Comparison of ENCODE assay signal across 1 cellular context in the genomic region with DNA sequence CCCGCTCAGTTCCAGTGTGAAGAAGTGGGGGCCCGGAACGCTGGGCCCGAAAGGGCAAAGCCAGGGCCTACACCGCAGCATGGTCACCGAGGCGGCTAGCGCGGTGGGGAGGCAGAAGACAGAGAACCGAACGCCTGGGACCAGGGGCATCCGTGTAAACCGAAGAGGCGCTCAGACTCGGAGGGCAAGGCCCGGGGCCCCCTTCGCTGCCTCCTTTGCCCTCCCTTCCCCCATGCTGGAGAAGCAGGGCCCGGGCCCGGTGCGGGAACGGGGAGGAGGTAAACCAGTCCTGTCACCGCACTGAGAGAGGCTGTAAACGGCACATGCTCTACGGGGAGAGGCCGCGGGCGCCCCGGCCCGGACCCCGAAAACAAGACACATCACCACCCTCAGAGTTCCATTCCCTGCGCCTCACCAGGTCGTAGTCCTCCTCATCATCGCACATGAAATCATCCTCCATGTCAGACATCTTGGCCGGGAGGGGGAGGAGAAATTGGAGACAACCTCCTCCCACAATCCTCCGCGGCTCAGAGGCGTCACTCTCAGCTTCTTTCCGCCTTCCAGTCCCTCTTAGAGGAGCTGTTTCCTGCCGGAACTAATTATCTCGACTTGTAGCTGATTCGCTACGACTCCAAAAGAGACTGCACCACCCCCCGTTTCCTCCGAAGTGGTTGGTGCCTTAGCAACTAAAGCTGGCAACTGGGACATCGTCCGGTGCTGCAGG.
TF ChIP-seq lines count a peak whose summit lies in the region.

A gene (minus strand): TSS at position 490 of the 724 bp plus-strand sequence. CDS start 21 bp downstream, at position 469.

TF ChIP-seq in HepG2, 621 proteins besides CTCF, POLR2A, EP300 and RAD21 (continued from another document and continues in another):
- TF ChIP-seq, protein P1, sequence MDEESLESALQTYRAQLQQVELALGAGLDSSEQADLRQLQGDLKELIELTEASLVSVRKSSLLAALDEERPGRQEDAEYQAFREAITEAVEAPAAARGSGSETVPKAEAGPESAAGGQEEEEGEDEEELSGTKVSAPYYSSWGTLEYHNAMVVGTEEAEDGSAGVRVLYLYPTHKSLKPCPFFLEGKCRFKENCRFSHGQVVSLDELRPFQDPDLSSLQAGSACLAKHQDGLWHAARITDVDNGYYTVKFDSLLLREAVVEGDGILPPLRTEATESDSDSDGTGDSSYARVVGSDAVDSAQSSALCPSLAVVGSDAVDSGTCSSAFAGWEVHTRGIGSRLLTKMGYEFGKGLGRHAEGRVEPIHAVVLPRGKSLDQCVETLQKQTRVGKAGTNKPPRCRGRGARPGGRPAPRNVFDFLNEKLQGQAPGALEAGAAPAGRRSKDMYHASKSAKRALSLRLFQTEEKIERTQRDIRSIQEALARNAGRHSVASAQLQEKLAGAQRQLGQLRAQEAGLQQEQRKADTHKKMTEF (CRISPR knock-in tag; IDR thresholded peaks at IDR 0.05): peak; percentile 91
- TF ChIP-seq ZNF614 (CRISPR knock-in tag; IDR thresholded peaks at IDR 0.05; ENCODE audit: borderline replicate concordance) (peak; percentile 95), ZNF558 (CRISPR knock-in tag; IDR thresholded peaks at IDR 0.05; ENCODE audit: borderline replicate concordance) (0 out of 2 replicates have a peak, but pooled peaks have one; percentile 14), ZFP1 (CRISPR knock-in tag; IDR thresholded peaks at IDR 0.05) (peak; percentile 87), ZNF569 (CRISPR knock-in tag; IDR thresholded peaks at IDR 0.05; ENCODE audit: borderline replicate concordance) (0 out of 2 replicates have a peak, but pooled peaks have one; percentile 56), ZNF383 (CRISPR knock-in tag; IDR thresholded peaks at IDR 0.05; ENCODE audit: borderline replicate concordance) (no peak), ZMYM4 (CRISPR knock-in tag; IDR thresholded peaks at IDR 0.05) (peak; percentile 97), EED (CRISPR knock-in tag; IDR thresholded peaks at IDR 0.05) (no peak), ZNF772 (CRISPR knock-in tag; IDR thresholded peaks at IDR 0.05) (peak; percentile 86), EHMT2 (IDR thresholded peaks at IDR 0.05; ENCODE audit: borderline replicate concordance, low read depth, low read length) (peak; percentile 84; the same call in 1 of the 2 replicates), CREM (IDR thresholded peaks at IDR 0.05) (peak; percentile 85), CREM (CRISPR knock-in tag; IDR thresholded peaks at IDR 0.05) (no peak), HHEX (CRISPR knock-in tag; IDR thresholded peaks at IDR 0.05) (0 out of 2 replicates have a peak, but pooled peaks have one; percentile 39), SPEN (CRISPR knock-in tag; IDR thresholded peaks at IDR 0.05; ENCODE audit: low read depth) (peak; percentile 91), ZNF441 (CRISPR knock-in tag; IDR thresholded peaks at IDR 0.05; ENCODE audit: borderline replicate concordance) (no peak; the same call in 1 of the 2 replicates), RFX3 (CRISPR knock-in tag; IDR thresholded peaks at IDR 0.05) (peak; percentile 77), DMAP1 (CRISPR knock-in tag; IDR thresholded peaks at IDR 0.05) (peak; percentile 83), KDM5B (CRISPR knock-in tag; IDR thresholded peaks at IDR 0.05; ENCODE audit: borderline replicate concordance) (peak; percentile 55; the same call in 1 of the 2 replicates), ARNTL (CRISPR knock-in tag; IDR thresholded peaks at IDR 0.05) (no peak), ZNF589 (CRISPR knock-in tag; conservative IDR thresholded peaks at IDR 0.05) (peak; percentile 35; the same call in 1 of the 2 replicates), ZNF761 (CRISPR knock-in tag; conservative IDR thresholded peaks at IDR 0.05) (no peak), ZNF501 (CRISPR knock-in tag; IDR thresholded peaks at IDR 0.05) (peak; percentile 91), SIX4 (CRISPR knock-in tag; IDR thresholded peaks at IDR 0.05) (peak; percentile 92), KLF15 (CRISPR knock-in tag; IDR thresholded peaks at IDR 0.05; ENCODE audit: borderline replicate concordance) (0 out of 2 replicates have a peak, but pooled peaks have one; percentile 62)
- TF ChIP-seq, protein P2, sequence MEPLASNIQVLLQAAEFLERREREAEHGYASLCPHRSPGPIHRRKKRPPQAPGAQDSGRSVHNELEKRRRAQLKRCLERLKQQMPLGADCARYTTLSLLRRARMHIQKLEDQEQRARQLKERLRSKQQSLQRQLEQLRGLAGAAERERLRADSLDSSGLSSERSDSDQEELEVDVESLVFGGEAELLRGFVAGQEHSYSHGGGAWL (CRISPR knock-in tag; IDR thresholded peaks at IDR 0.05): peak; percentile 48; the same call in 1 of the 2 replicates
- TF ChIP-seq, protein P3, sequence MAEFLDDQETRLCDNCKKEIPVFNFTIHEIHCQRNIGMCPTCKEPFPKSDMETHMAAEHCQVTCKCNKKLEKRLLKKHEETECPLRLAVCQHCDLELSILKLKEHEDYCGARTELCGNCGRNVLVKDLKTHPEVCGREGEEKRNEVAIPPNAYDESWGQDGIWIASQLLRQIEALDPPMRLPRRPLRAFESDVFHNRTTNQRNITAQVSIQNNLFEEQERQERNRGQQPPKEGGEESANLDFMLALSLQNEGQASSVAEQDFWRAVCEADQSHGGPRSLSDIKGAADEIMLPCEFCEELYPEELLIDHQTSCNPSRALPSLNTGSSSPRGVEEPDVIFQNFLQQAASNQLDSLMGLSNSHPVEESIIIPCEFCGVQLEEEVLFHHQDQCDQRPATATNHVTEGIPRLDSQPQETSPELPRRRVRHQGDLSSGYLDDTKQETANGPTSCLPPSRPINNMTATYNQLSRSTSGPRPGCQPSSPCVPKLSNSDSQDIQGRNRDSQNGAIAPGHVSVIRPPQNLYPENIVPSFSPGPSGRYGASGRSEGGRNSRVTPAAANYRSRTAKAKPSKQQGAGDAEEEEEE (CRISPR knock-in tag; IDR thresholded peaks at IDR 0.05; ENCODE audit: borderline replicate concordance): 0 out of 2 replicates have a peak, but pooled peaks have one; percentile 21
- TF ChIP-seq, protein P4, sequence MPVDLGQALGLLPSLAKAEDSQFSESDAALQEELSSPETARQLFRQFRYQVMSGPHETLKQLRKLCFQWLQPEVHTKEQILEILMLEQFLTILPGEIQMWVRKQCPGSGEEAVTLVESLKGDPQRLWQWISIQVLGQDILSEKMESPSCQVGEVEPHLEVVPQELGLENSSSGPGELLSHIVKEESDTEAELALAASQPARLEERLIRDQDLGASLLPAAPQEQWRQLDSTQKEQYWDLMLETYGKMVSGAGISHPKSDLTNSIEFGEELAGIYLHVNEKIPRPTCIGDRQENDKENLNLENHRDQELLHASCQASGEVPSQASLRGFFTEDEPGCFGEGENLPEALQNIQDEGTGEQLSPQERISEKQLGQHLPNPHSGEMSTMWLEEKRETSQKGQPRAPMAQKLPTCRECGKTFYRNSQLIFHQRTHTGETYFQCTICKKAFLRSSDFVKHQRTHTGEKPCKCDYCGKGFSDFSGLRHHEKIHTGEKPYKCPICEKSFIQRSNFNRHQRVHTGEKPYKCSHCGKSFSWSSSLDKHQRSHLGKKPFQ (CRISPR knock-in tag; IDR thresholded peaks at IDR 0.05; ENCODE audit: insufficient replicate concordance): no peak
- TF ChIP-seq, protein P5, sequence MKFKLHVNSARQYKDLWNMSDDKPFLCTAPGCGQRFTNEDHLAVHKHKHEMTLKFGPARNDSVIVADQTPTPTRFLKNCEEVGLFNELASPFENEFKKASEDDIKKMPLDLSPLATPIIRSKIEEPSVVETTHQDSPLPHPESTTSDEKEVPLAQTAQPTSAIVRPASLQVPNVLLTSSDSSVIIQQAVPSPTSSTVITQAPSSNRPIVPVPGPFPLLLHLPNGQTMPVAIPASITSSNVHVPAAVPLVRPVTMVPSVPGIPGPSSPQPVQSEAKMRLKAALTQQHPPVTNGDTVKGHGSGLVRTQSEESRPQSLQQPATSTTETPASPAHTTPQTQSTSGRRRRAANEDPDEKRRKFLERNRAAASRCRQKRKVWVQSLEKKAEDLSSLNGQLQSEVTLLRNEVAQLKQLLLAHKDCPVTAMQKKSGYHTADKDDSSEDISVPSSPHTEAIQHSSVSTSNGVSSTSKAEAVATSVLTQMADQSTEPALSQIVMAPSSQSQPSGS (CRISPR knock-in tag; IDR thresholded peaks at IDR 0.05): peak; percentile 86
- TF ChIP-seq, protein P6, sequence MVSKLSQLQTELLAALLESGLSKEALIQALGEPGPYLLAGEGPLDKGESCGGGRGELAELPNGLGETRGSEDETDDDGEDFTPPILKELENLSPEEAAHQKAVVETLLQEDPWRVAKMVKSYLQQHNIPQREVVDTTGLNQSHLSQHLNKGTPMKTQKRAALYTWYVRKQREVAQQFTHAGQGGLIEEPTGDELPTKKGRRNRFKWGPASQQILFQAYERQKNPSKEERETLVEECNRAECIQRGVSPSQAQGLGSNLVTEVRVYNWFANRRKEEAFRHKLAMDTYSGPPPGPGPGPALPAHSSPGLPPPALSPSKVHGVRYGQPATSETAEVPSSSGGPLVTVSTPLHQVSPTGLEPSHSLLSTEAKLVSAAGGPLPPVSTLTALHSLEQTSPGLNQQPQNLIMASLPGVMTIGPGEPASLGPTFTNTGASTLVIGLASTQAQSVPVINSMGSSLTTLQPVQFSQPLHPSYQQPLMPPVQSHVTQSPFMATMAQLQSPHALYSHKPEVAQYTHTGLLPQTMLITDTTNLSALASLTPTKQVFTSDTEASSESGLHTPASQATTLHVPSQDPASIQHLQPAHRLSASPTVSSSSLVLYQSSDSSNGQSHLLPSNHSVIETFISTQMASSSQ (IDR thresholded peaks at IDR 0.05; ENCODE audit: low read depth): peak; percentile 58; the same call in 1 of the 2 replicates
- TF ChIP-seq, protein P6 (CRISPR knock-in tag; IDR thresholded peaks at IDR 0.05; ENCODE audit: borderline replicate concordance): 0 out of 2 replicates have a peak, but pooled peaks have one; percentile 17
- TF ChIP-seq, protein P7, sequence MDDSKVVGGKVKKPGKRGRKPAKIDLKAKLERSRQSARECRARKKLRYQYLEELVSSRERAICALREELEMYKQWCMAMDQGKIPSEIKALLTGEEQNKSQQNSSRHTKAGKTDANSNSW (CRISPR knock-in tag; IDR thresholded peaks at IDR 0.05; ENCODE audit: borderline replicate concordance): peak; percentile 52; the same call in 1 of the 2 replicates
- TF ChIP-seq, protein P8, sequence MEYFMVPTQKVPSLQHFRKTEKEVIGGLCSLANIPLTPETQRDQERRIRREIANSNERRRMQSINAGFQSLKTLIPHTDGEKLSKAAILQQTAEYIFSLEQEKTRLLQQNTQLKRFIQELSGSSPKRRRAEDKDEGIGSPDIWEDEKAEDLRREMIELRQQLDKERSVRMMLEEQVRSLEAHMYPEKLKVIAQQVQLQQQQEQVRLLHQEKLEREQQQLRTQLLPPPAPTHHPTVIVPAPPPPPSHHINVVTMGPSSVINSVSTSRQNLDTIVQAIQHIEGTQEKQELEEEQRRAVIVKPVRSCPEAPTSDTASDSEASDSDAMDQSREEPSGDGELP (IDR thresholded peaks at IDR 0.05; ENCODE audit: borderline replicate concordance, low read depth): peak; percentile 63; the same call in 1 of the 2 replicates
- TF ChIP-seq, protein P9, sequence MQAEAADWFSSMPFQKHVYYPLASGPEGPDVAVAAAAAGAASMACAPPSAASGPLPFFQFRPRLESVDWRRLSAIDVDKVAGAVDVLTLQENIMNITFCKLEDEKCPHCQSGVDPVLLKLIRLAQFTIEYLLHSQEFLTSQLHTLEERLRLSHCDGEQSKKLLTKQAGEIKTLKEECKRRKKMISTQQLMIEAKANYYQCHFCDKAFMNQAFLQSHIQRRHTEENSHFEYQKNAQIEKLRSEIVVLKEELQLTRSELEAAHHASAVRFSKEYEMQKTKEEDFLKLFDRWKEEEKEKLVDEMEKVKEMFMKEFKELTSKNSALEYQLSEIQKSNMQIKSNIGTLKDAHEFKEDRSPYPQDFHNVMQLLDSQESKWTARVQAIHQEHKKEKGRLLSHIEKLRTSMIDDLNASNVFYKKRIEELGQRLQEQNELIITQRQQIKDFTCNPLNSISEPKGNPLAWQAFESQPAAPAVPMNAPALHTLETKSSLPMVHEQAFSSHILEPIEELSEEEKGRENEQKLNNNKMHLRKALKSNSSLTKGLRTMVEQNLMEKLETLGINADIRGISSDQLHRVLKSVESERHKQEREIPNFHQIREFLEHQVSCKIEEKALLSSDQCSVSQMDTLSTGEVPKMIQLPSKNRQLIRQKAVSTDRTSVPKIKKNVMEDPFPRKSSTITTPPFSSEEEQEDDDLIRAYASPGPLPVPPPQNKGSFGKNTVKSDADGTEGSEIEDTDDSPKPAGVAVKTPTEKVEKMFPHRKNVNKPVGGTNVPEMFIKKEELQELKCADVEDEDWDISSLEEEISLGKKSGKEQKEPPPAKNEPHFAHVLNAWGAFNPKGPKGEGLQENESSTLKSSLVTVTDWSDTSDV (CRISPR knock-in tag; IDR thresholded peaks at IDR 0.05): no peak
- TF ChIP-seq, protein P10, sequence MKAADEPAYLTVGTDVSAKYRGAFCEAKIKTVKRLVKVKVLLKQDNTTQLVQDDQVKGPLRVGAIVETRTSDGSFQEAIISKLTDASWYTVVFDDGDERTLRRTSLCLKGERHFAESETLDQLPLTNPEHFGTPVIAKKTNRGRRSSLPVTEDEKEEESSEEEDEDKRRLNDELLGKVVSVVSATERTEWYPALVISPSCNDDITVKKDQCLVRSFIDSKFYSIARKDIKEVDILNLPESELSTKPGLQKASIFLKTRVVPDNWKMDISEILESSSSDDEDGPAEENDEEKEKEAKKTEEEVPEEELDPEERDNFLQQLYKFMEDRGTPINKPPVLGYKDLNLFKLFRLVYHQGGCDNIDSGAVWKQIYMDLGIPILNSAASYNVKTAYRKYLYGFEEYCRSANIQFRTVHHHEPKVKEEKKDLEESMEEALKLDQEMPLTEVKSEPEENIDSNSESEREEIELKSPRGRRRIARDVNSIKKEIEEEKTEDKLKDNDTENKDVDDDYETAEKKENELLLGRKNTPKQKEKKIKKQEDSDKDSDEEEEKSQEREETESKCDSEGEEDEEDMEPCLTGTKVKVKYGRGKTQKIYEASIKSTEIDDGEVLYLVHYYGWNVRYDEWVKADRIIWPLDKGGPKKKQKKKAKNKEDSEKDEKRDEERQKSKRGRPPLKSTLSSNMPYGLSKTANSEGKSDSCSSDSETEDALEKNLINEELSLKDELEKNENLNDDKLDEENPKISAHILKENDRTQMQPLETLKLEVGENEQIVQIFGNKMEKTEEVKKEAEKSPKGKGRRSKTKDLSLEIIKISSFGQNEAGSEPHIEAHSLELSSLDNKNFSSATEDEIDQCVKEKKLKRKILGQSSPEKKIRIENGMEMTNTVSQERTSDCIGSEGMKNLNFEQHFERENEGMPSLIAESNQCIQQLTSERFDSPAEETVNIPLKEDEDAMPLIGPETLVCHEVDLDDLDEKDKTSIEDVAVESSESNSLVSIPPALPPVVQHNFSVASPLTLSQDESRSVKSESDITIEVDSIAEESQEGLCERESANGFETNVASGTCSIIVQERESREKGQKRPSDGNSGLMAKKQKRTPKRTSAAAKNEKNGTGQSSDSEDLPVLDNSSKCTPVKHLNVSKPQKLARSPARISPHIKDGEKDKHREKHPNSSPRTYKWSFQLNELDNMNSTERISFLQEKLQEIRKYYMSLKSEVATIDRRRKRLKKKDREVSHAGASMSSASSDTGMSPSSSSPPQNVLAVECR (CRISPR knock-in tag; IDR thresholded peaks at IDR 0.05; ENCODE audit: borderline replicate concordance): peak; percentile 96; the same call in 1 of the 2 replicates
